ENCODE assay signal across 1 cellular context in the genomic region with DNA sequence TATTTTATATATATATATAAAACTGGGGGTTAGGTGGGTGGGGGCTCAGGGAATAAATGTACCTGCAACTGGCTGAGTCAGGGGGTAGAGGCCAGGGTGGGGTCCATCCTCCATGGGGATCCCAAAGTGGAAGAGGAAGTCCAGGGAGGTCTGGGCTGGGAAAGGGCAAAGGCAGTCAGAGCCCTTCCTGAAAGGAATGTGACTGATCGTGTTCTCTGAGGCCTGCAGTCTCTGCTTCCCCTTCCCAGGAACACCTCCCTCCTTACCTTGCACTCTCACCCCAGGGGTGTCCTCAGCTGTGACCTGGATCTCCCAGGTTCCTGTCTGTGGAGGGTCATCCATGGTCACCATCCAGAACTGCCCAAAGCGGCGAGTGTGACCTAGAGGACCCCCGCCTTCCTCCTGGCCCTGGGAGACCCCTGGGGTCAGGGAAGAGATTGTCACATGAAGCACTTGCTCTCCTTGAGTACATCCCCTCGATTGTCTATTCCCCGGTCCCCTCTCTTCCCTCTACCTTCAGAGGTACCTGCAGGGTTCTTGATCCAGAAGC.
TF ChIP-seq lines count a peak whose summit lies in the region.

No MANE protein-coding gene starts in this region.

TF ChIP-seq in HepG2, 621 proteins besides CTCF, POLR2A, EP300 and RAD21:
- TF ChIP-seq XBP1 (CRISPR knock-in tag; IDR thresholded peaks at IDR 0.05) (no peak), IRF9 (CRISPR knock-in tag; IDR thresholded peaks at IDR 0.05; ENCODE audit: borderline replicate concordance) (no peak), TEAD3 (CRISPR knock-in tag; optimal IDR thresholded peaks at IDR 0.05; ENCODE audit: borderline replicate concordance) (peak; percentile 15), RAD51 (IDR thresholded peaks at IDR 0.05; ENCODE audit: borderline replicate concordance) (no peak), SAP130 (CRISPR knock-in tag; IDR thresholded peaks at IDR 0.05; ENCODE audit: low read depth) (no peak), RXRA (CRISPR knock-in tag; IDR thresholded peaks at IDR 0.05) (0 out of 2 replicates have a peak, but pooled peaks have one; percentile 26), MTERF4 (CRISPR knock-in tag; IDR thresholded peaks at IDR 0.05) (no peak), POGZ (CRISPR knock-in tag; IDR thresholded peaks at IDR 0.05) (no peak), SALL1 (CRISPR knock-in tag; IDR thresholded peaks at IDR 0.05) (0 out of 2 replicates have a peak, but pooled peaks have one; percentile 23)
